ENCODE assay signal across 8 cellular contexts in the genomic region with DNA sequence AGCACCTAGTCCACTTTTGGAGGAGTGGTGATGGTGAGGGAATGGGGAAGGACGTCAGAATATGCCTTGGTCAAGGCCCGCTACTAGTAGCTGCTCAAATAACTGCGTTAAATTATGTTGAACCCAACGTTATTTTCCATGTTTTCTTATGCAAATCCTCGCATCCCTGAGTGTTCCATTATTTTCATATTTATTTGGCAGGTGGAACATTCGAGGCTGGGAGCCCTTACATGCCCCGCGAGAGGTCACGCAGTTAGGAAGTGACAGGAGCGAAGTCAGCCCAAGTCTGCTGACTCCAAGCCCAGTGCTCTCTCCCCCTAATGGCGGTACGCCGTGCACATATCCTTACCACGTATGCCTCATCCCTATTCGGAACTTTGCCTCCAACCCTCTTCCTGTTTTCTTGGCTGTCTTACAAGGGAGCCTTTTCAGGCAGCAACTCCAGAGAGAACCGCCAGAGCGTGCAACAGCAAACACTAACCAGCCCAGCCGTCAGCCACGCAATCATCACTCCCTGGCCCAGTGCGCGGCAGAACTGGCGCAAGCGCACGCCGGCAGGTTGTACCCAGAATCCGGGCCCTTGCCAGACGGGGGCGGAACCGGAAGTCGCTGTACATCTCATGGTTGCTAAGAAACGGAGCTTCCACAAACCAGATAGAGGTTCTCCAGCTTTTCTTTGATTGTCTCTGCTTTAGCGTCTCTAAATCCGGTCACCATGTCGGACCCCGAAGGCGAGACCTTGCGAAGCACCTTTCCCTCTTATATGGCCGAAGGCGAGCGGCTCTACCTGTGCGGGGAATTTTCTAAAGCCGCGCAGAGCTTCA. TPM values are rescaled to one million over a fixed set of nuclear protein-coding genes. Genes with fewer than 3 reads are reported as not detected.
A peak's percentile ranks its signal among the peaks of the same experiment; 100 is the strongest.
DNase-seq lines count a peak whose midpoint lies in the region; ATAC-seq and TF ChIP-seq lines count a peak whose summit lies in the region.

A gene with protein sequence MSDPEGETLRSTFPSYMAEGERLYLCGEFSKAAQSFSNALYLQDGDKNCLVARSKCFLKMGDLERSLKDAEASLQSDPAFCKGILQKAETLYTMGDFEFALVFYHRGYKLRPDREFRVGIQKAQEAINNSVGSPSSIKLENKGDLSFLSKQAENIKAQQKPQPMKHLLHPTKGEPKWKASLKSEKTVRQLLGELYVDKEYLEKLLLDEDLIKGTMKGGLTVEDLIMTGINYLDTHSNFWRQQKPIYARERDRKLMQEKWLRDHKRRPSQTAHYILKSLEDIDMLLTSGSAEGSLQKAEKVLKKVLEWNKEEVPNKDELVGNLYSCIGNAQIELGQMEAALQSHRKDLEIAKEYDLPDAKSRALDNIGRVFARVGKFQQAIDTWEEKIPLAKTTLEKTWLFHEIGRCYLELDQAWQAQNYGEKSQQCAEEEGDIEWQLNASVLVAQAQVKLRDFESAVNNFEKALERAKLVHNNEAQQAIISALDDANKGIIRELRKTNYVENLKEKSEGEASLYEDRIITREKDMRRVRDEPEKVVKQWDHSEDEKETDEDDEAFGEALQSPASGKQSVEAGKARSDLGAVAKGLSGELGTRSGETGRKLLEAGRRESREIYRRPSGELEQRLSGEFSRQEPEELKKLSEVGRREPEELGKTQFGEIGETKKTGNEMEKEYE (plus strand): TSS at position 609 of the 824 bp plus-strand sequence. CDS start 107 bp downstream, at position 716.

- no peaks in the 10 kb centered on the region for H3K36me3 ChIP-seq in kidney epithelial cell (ENCODE audit: control insufficient read depth, insufficient read depth, low read length)

- peak within 1 kb of the TSS; percentile 65 for H3K4me3 ChIP-seq in kidney epithelial cell (ENCODE audit: low read depth, low read length)

- peak; percentile 39 for TF ChIP-seq CTCF in kidney epithelial cell (IDR thresholded peaks at IDR 0.05; ENCODE audit: insufficient read depth, low read length, poor library complexity, severe bottlenecking)

- DNase-seq in AML-193 (lab: John Stamatoyannopoulos, UW): peak; percentile 99 to 100
- DNase-seq in NCI-H446 treated with DMSO at 0.1 percent for 48 hours (lab: John Stamatoyannopoulos, UW): peak; percentile 88
- DNase-seq in activated CD4-positive, CD25-positive, alpha-beta regulatory T cell treated with anti-CD3 and anti-CD28 coated beads, Interleukin-2, amount 50 U/mL, for 72 hours: peak; percentile 94
- peak; percentile 97 for DNase-seq in cerebellum (ENCODE audit: low spot score)
- peak; percentile 92 for DNase-seq in kidney epithelial cell (ENCODE audit: low read depth)
- DNase-seq in stimulated activated CD4-positive, alpha-beta T cell treated with anti-CD3 and anti-CD28 coated beads, Interleukin-15, amount 100 ng/mL, for 24 hours: peak; percentile 98

- ATAC-seq in GM19035 (IDR thresholded peaks at IDR 0.05; ENCODE audit: unreplicated experiment): peak; percentile 95
- peak; percentile 91 for ATAC-seq in HG03354 (IDR thresholded peaks at IDR 0.05; ENCODE audit: poor library complexity, severe bottlenecking, unreplicated experiment)

- H3K27me3 ChIP-seq in kidney epithelial cell (ENCODE audit: control insufficient read depth, insufficient read depth, low read length): no peaks in the 10 kb centered on the region

RNA-seq across cellular contexts. Expression of the gene that starts here (rescaled TPM):
- total RNA-seq in cerebellum: 3.7 TPM
- total RNA-seq in kidney epithelial cell: 0.62 and 0.84 TPM in 2 replicates

Comparison
In these comparisons a context has a peak if more than half of its experiments do, and no peak if none do; other contexts are left out.
1. Peak in every context shown above with its lines: DNase-seq, ATAC-seq and H3K4me3 ChIP-seq.
2. Peak in DNase-seq and H3K4me3 ChIP-seq in kidney epithelial cell; RNA of the gene not detected or under 1 TPM.